Comparison of ENCODE assay signal across 1 cellular context in genomic region chr10:97515260-97515978, GRCh38.
TF ChIP-seq lines count a peak whose summit lies in the region.

No MANE protein-coding gene starts in this region.

TF ChIP-seq in A549, 52 proteins besides CTCF, POLR2A, EP300 and RAD21 (continued from another document):
- TF ChIP-seq FOXS1 (CRISPR knock-in tag; IDR thresholded peaks at IDR 0.05) = no peak
- TF ChIP-seq FOSL2 (IDR thresholded peaks at IDR 0.05) = no peak
- no peak for TF ChIP-seq FOSL2 (CRISPR knock-in tag; IDR thresholded peaks at IDR 0.05)
- no peak for TF ChIP-seq MAFK (IDR thresholded peaks at IDR 0.05; ENCODE audit: partially characterized antibody)
TF ChIP-seq in A549: peak in this region for 0.
